In the genomic region with DNA sequence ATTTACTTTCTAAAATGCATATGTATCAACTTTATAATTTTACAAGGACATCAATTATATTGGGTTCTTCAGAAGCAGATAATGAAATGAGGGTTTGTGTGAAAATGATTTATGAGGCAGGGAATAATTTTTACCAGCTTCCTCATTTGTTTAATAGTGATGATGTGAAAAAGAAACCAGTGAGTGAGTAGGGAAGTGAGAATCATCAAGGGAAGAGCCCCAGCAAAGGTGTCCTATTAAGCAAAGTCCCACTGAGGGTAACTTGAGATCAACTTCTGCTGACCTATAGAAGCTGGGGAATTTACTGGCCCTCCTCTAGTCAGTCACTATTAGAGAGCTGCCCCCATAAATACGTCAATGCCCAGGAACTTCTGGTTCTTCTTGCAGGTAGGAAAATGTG, we compare ENCODE assay signal across 17 cellular contexts.
DNase-seq lines count a peak whose midpoint lies in the region; ATAC-seq and TF ChIP-seq lines count a peak whose summit lies in the region.
"Had no signal": no experiment of that assay in that cellular context is flagged by ENCODE, and none has a peak within 500 bp of the region (broad histone marks: within the 10 kb centered on the region; RNA-seq: fewer than 3 reads in every experiment).

No MANE protein-coding gene starts in this region.

- ATAC-seq in GM18907 (IDR thresholded peaks at IDR 0.05; ENCODE audit: unreplicated experiment), result peak; percentile 96
- peak; percentile 86 for ATAC-seq in GM21717 (IDR thresholded peaks at IDR 0.05; ENCODE audit: unreplicated experiment)
- ATAC-seq in HG03159 (IDR thresholded peaks at IDR 0.05; ENCODE audit: unreplicated experiment), result peak; percentile 84
- ATAC-seq: body of pancreas had no signal

- TF ChIP-seq CTCF in lower leg skin (IDR thresholded peaks at IDR 0.05), result no peak

- WGBS in lower leg skin, 2 donors, result 82 to 92% methylated on average over 1 of the region's 1 CpG

- no peak overlapping the region for H3K4me3 ChIP-seq in lower leg skin (ENCODE audit: low read depth, poor library complexity, severe bottlenecking)
- H3K4me3 ChIP-seq: body of pancreas, dorsolateral prefrontal cortex had no signal

- in situ Hi-C loops in G401 (cut with HindIII; ENCODE audit: low sequenced_read_pairs), result no loop called here

- no peak for TF ChIP-seq POLR2A in lower leg skin (IDR thresholded peaks at IDR 0.05)

- intact Hi-C loops in lower leg skin (cut with DNase I; ENCODE audit: low total_unique reads), result no loop called here

- DNase-seq in NCI-H1417 (lab: John Stamatoyannopoulos, UW) (no peak), G401 (ENCODE audit: low spot score) (no peak), lower leg skin (ENCODE audit: low spot score in 2 of 2) (no peak)
- DNase-seq in activated T-cell treated with anti-CD3 and anti-CD28 coated beads, Interleukin-2, amount 50 U/mL, for 48 hours, result no peak
- DNase-seq: activated CD4-positive, alpha-beta T cell treated with anti-CD3 and anti-CD28 coated beads, Interleukin-2, amount 50 U/mL, for 48 hours; activated effector memory CD4-positive, alpha-beta T cell treated with anti-CD3 and anti-CD28 coated beads, Interleukin-2, amount 50 U/mL, for 16 hours; body of pancreas; CD4-positive, alpha-beta T cell; dorsolateral prefrontal cortex; KG1; mesenchymal stem cell; NCI-H146; NCI-H748 treated with DMSO at 0.1 percent for 48 hours; substantia nigra had no signal
